Comparison of ENCODE assay signal across 1 cellular context in genomic region chr9:127971357-127972315, GRCh38.
TF ChIP-seq lines count a peak whose summit lies in the region.

No MANE protein-coding gene starts in this region.

TF ChIP-seq in SK-N-SH, 30 proteins besides CTCF, POLR2A, EP300 and RAD21 (continued from another document):
- TF ChIP-seq TAF1 (IDR thresholded peaks at IDR 0.05; ENCODE audit: borderline replicate concordance, low read depth, low read length) = no peak
- no peak for TF ChIP-seq SIN3A (IDR thresholded peaks at IDR 0.05; ENCODE audit: borderline replicate concordance, low read depth, low read length)
- no peak for TF ChIP-seq CHD2 (IDR thresholded peaks at IDR 0.05; ENCODE audit: low read length, partially characterized antibody)
- TF ChIP-seq NFIC (IDR thresholded peaks at IDR 0.05; ENCODE audit: borderline replicate concordance) = no peak
- no peak for TF ChIP-seq ELF1 (IDR thresholded peaks at IDR 0.05)
TF ChIP-seq in SK-N-SH: peak in this region for 0.
